Comparison of ENCODE assay signal across 3 cellular contexts in genomic region chr4:124230268-124230667, GRCh38.
"Had no signal": no experiment of that assay in that cellular context is flagged by ENCODE, and none has a peak within 500 bp of the region (broad histone marks: within the 10 kb centered on the region; RNA-seq: fewer than 3 reads in every experiment).

No MANE protein-coding gene starts in this region.

- ATAC-seq: GM12878 had no signal

- DNase-seq: GDM1, GF-D8 had no signal

- H3K4me3 ChIP-seq: GM12878 had no signal
